10 cellular contexts compared by ENCODE assay signal in the genomic region with DNA sequence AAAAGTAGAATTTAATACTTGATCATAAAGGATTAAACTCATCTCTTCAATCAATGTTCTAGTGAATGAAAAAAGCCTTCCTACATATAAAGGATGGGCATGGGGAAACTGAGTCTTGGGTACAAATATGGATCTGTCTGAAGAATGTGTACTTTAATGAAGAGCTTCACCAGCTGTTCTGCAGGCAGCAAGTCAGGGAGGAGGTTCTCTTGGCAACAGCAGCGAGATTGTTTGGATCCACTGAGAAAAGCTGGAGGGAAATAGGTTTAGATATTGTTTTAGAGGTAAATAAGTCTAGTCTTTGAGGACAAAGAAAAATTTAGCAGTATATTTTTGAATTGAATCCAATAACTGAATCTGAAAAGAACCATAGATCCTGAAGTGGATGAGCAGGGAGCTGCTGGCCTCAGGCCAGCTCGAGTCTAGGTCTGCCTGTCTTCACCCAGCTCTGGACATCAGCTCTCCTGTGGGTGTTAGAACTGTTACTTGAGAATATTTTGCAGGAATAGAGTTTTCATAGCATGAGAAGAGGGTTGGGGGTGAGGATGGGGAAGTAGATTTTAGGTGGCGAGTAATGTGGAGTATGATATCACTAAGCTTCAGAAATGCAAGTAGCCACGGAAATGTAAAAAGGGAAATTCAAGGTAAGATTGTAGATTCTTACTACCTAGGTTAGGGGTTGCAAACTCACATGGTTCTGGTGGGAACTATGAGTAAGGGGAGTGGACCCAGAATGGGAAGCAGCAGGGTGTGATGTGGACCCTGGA. TPM values are rescaled to one million over a fixed set of nuclear protein-coding genes. Genes with fewer than 3 reads are reported as not detected.
DNase-seq lines count a peak whose midpoint lies in the region; ATAC-seq and TF ChIP-seq lines count a peak whose summit lies in the region.
"Had no signal": no experiment of that assay in that cellular context is flagged by ENCODE, and none has a peak within 500 bp of the region (broad histone marks: within the 10 kb centered on the region; RNA-seq: fewer than 3 reads in every experiment).

No MANE protein-coding gene starts in this region.

- no peak overlapping the region for H3K4me3 ChIP-seq in CD8-positive, alpha-beta T cell (ENCODE audit: low read depth, low read length)
- H3K4me3 ChIP-seq in colonic mucosa: no peak overlapping the region

- DNase-seq in CD8-positive, alpha-beta T cell: no peak
- DNase-seq in activated naive CD4-positive, alpha-beta T cell treated with anti-CD3 and anti-CD28 coated beads, Interleukin-2, amount 50 U/mL, for 72 hours (ENCODE audit: low spot score in 2 of 2): no peak
- DNase-seq in naive thymus-derived CD8-positive, alpha-beta T cell: no peak
- DNase-seq in central memory CD4-positive, alpha-beta T cell: no peak
- no peak for DNase-seq in colonic mucosa
- DNase-seq in NCI-H1694 (lab: John Stamatoyannopoulos, UW): no peak
- DNase-seq: activated effector memory CD4-positive, alpha-beta T cell treated with anti-CD3 and anti-CD28 coated beads, Interleukin-2, amount 50 U/mL, for 16 hours had no signal

- H3K36me3 ChIP-seq in CD8-positive, alpha-beta T cell (ENCODE audit: insufficient read depth, low read length): no peaks in the 10 kb centered on the region
- no peaks in the 10 kb centered on the region for H3K36me3 ChIP-seq in colonic mucosa

- ATAC-seq in CD8-positive, alpha-beta T cell: no peak
- no peak for ATAC-seq in activated naive CD4-positive, alpha-beta T cell treated with anti-CD3 and anti-CD28 coated beads, Interleukin-2, amount 50 U/mL, for 72 hours
- ATAC-seq in naive thymus-derived CD8-positive, alpha-beta T cell: no peak
- no peak for ATAC-seq in HG02852 (IDR thresholded peaks at IDR 0.05; ENCODE audit: unreplicated experiment)

- peak overlapping the region; percentile 67 for H3K4me3 Mint-ChIP-seq in CD8-positive, alpha-beta T cell
- peak overlapping the region; percentile 51 to 82 (median 71) for H3K4me3 Mint-ChIP-seq in IgD-negative memory B cell
- peak overlapping the region; percentile 50 to 84 (median 72) for H3K4me3 Mint-ChIP-seq in naive thymus-derived CD8-positive, alpha-beta T cell

- no peaks in the 10 kb centered on the region for H3K9me3 Mint-ChIP-seq in CD8-positive, alpha-beta T cell
- H3K9me3 Mint-ChIP-seq in IgD-negative memory B cell: no peaks in the 10 kb centered on the region
- H3K9me3 Mint-ChIP-seq in activated naive CD4-positive, alpha-beta T cell treated with anti-CD3 and anti-CD28 coated beads, Interleukin-2, amount 50 U/mL, for 72 hours: no peaks in the 10 kb centered on the region
- no peaks in the 10 kb centered on the region for H3K9me3 Mint-ChIP-seq in naive thymus-derived CD8-positive, alpha-beta T cell

- no peaks in the 10 kb centered on the region for H3K27me3 ChIP-seq in CD8-positive, alpha-beta T cell (ENCODE audit: insufficient read depth, low read length)
- H3K27me3 ChIP-seq in colonic mucosa: no peaks in the 10 kb centered on the region

- H3K27me3 Mint-ChIP-seq in CD8-positive, alpha-beta T cell (ENCODE audit: low read depth): no peaks in the 10 kb centered on the region
- no peaks in the 10 kb centered on the region for H3K27me3 Mint-ChIP-seq in IgD-negative memory B cell
- H3K27me3 Mint-ChIP-seq in naive thymus-derived CD8-positive, alpha-beta T cell: no peaks in the 10 kb centered on the region

- CTCF ChIA-PET in CD8-positive, alpha-beta T cell (lab: Charles Lee): interaction anchor here (0.7 to 3.7 kb wide), 8 partner anchors 8 to 49 kb away, joined by 3 to 13 read pairs (median 6); a partner anchor contains a TSS

- H3K4me1 Mint-ChIP-seq in CD8-positive, alpha-beta T cell (ENCODE audit: low read depth): peaks cover 92% of the 10 kb centered on the region
- peaks cover 46 to 79% (median 58%) of the 10 kb centered on the region in 3 donors for H3K4me1 Mint-ChIP-seq in IgD-negative memory B cell
- H3K4me1 Mint-ChIP-seq in naive thymus-derived CD8-positive, alpha-beta T cell: peaks cover 46 to 95% (median 90%) of the 10 kb centered on the region in 4 donors

- H3K9ac ChIP-seq in colonic mucosa (ENCODE audit: low read depth in 2 of 2, low read length in 2 of 2): peak overlapping the region in 1 of 2 donors; percentile 9

- no peak overlapping the region for H3K27ac ChIP-seq in CD8-positive, alpha-beta T cell (ENCODE audit: low read depth, low read length)
- H3K27ac ChIP-seq in colonic mucosa: no peak overlapping the region
- H3K27ac ChIP-seq: epithelial cell of prostate had no signal

- TF ChIP-seq CTCF in CD8-positive, alpha-beta T cell (IDR thresholded peaks at IDR 0.05): no peak
- TF ChIP-seq CTCF in colonic mucosa (IDR thresholded peaks at IDR 0.05): no peak

- no peaks in the 10 kb centered on the region for H3K9me3 ChIP-seq in CD8-positive, alpha-beta T cell (ENCODE audit: low read length)
- no peaks in the 10 kb centered on the region for H3K9me3 ChIP-seq in colonic mucosa

- POLR2A ChIA-PET in CD8-positive, alpha-beta T cell (lab: Charles Lee): interaction anchor here (0.9 to 3.2 kb wide), 10 partner anchors 8 to 219 kb away, joined by 3 to 19 read pairs (median 6); a partner anchor contains a TSS
- POLR2A ChIA-PET in naive thymus-derived CD8-positive, alpha-beta T cell (lab: Charles Lee): interaction anchor here (0.6 to 7.3 kb wide), 7 partner anchors 7 to 82 kb away, joined by 5 to 56 read pairs (median 9); a partner anchor contains a TSS

- H3K27ac Mint-ChIP-seq in CD8-positive, alpha-beta T cell: peak overlapping the region; percentile 92
- peak overlapping the region; percentile 61 to 92 (median 68) for H3K27ac Mint-ChIP-seq in IgD-negative memory B cell
- H3K27ac Mint-ChIP-seq in activated naive CD4-positive, alpha-beta T cell treated with anti-CD3 and anti-CD28 coated beads, Interleukin-2, amount 50 U/mL, for 72 hours: peak overlapping the region; percentile 61 to 90
- H3K27ac Mint-ChIP-seq in naive thymus-derived CD8-positive, alpha-beta T cell: peak overlapping the region; percentile 86 to 98 (median 93)

- intact Hi-C loops in CD8-positive, alpha-beta T cell (cut with DNase I, micrococcal nuclease): loop anchor here (2.0 kb wide), 2 partner anchors 15 to 39 kb away; a partner anchor contains a TSS
- intact Hi-C loops in colonic mucosa (cut with DNase I): no loop called here

- H3K4me1 ChIP-seq in CD8-positive, alpha-beta T cell (ENCODE audit: insufficient read depth, low read length): peaks cover 91% of the 10 kb centered on the region
- no peaks in the 10 kb centered on the region for H3K4me1 ChIP-seq in colonic mucosa

- peaks cover 10% of the 10 kb centered on the region for H3K36me3 Mint-ChIP-seq in CD8-positive, alpha-beta T cell
- peaks cover 2% of the 10 kb centered on the region for H3K36me3 Mint-ChIP-seq in IgD-negative memory B cell
- H3K36me3 Mint-ChIP-seq in activated naive CD4-positive, alpha-beta T cell treated with anti-CD3 and anti-CD28 coated beads, Interleukin-2, amount 50 U/mL, for 72 hours: peaks cover 15 to 25% of the 10 kb centered on the region in 2 donors
- H3K36me3 Mint-ChIP-seq in naive thymus-derived CD8-positive, alpha-beta T cell: peaks cover 0 to 11% (median 0%) of the 10 kb centered on the region in 3 donors

RNA-seq across cellular contexts. Expression of a gene that starts 6.0 kb away (rescaled TPM):
- 100 to 1,000 TPM; 145 to 146 TPM for total RNA-seq in CD8-positive, alpha-beta T cell
- polyA plus RNA-seq in IgD-negative memory B cell: 57.6 TPM
- 100 to 1,000 TPM; 106 to 157 TPM for total RNA-seq in activated naive CD4-positive, alpha-beta T cell treated with anti-CD3 and anti-CD28 coated beads, Interleukin-2, amount 50 U/mL, for 72 hours
- 10 to 100 TPM; 78.4 to 79.6 TPM for total RNA-seq in naive thymus-derived CD8-positive, alpha-beta T cell
- polyA plus RNA-seq in naive thymus-derived CD8-positive, alpha-beta T cell: 10 to 100 TPM; 35.1 to 40.7 (median 35.3) TPM
- total RNA-seq in colonic mucosa: 10 to 100 TPM in 1 of 2 donors, 1 to 10 TPM in 1; 7.4 to 18.0 TPM

RNA-seq across cellular contexts. Expression of a gene that starts 38.2 kb away (rescaled TPM):
- total RNA-seq in CD8-positive, alpha-beta T cell: 10 to 100 TPM; 40.3 to 45.9 TPM
- 147 TPM for polyA plus RNA-seq in IgD-negative memory B cell
- 100 to 1,000 TPM; 155 to 223 TPM for total RNA-seq in activated naive CD4-positive, alpha-beta T cell treated with anti-CD3 and anti-CD28 coated beads, Interleukin-2, amount 50 U/mL, for 72 hours
- 100 to 1,000 TPM; 139 to 142 TPM for total RNA-seq in naive thymus-derived CD8-positive, alpha-beta T cell
- polyA plus RNA-seq in naive thymus-derived CD8-positive, alpha-beta T cell: 100 to 1,000 TPM; 143 to 221 (median 206) TPM
- 100 to 1,000 TPM; 205 to 269 TPM for total RNA-seq in colonic mucosa

Comparison
In these comparisons a context has a peak if more than half of its experiments do, and no peak if none do; other contexts are left out.
1. RNA of a gene that starts 6.0 kb away (total RNA-seq): 106 to 157 TPM in activated naive CD4-positive, alpha-beta T cell treated with anti-CD3 and anti-CD28 coated beads, Interleukin-2, amount 50 U/mL, for 72 hours, 145 to 146 TPM in CD8-positive, alpha-beta T cell and 78.4 to 79.6 TPM in naive thymus-derived CD8-positive, alpha-beta T cell; 7.4 to 18.0 TPM in colonic mucosa; every median in the first group is over 4 times any median in the second.
2. Peak in every context shown above with its lines, with median percentiles within 50 percentile points of each other: H3K27ac Mint-ChIP-seq and H3K4me3 Mint-ChIP-seq.